ENCODE assay signal across 9 cellular contexts in the genomic region with DNA sequence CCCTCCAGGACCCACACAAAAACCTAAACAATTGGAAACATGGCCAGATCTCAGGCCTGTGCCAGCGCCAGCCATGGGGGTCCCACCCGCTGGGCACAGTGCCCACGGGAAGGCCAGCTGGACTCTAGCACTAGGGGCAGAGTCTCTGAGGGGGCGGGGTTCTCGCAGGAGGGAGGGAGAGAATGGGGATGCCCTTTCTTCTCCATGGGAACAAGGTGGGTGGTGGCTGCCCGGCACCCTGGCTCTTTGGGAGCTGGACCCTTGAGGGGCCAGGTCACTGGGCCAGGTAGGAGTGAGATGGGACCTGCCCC. TPM values are rescaled to one million over a fixed set of nuclear protein-coding genes. Genes with fewer than 3 reads are reported as not detected.
DNase-seq lines count a peak whose midpoint lies in the region; ATAC-seq and TF ChIP-seq lines count a peak whose summit lies in the region.
"Had no signal": no experiment of that assay in that cellular context is flagged by ENCODE, and none has a peak within 500 bp of the region (broad histone marks: within the 10 kb centered on the region; RNA-seq: fewer than 3 reads in every experiment).

No MANE protein-coding gene starts in this region.

- H3K79me2 ChIP-seq in DOHH2 (ENCODE audit: control insufficient read depth, low read length) (peaks cover 25% of the 10 kb centered on the region), PC-9 (ENCODE audit: low read depth) (no peaks in the 10 kb centered on the region)

- CTCF ChIA-PET in PC-9 (lab: Charles Lee): interaction anchor here (0.5 to 1.3 kb wide), 9 partner anchors 9 to 187 kb away, joined by 3 to 5 read pairs (median 4); no protein-coding TSS in a partner anchor

- H3K4me1 ChIP-seq in DOHH2 (ENCODE audit: control insufficient read depth, low read length) (peaks cover 57% of the 10 kb centered on the region), PC-9 (replicated peaks; ENCODE audit: insufficient read depth) (peaks cover 9% of the 10 kb centered on the region; the same call in 1 of the 2 replicates), subcutaneous abdominal adipose tissue (ENCODE audit: control insufficient read depth in 5 of 5, insufficient read depth in 5 of 5, low read length in 5 of 5) (peaks cover 2 to 82% (median 58%) of the 10 kb centered on the region in 5 donors)

- H4K20me1 ChIP-seq in DOHH2 (ENCODE audit: control insufficient read depth, insufficient read depth, low read depth, low read length): no peaks in the 10 kb centered on the region
- H4K20me1 ChIP-seq in PC-9 (ENCODE audit: insufficient read depth): no peaks in the 10 kb centered on the region

- H3K27me3 ChIP-seq in DOHH2 (ENCODE audit: control insufficient read depth, low read length): no peaks in the 10 kb centered on the region
- no peaks in the 10 kb centered on the region for H3K27me3 ChIP-seq in PC-9 (ENCODE audit: insufficient read depth, low read depth)
- no peaks in the 10 kb centered on the region for H3K27me3 ChIP-seq in subcutaneous abdominal adipose tissue (ENCODE audit: control insufficient read depth in 5 of 5, insufficient read depth in 4 of 5, low read length in 5 of 5)
- H3K27me3 ChIP-seq: ovary had no signal

- BruUV-seq in PC-9 (replicated peaks; lab: Mats Ljungman, UMichigan): no TSS peak

- peaks cover 7% of the 10 kb centered on the region for H3K36me3 ChIP-seq in DOHH2 (ENCODE audit: control insufficient read depth, low read length)
- H3K36me3 ChIP-seq in PC-9 (ENCODE audit: low read depth): no peaks in the 10 kb centered on the region
- H3K36me3 ChIP-seq in subcutaneous abdominal adipose tissue (ENCODE audit: control insufficient read depth in 5 of 5, insufficient read depth in 5 of 5, low read length in 5 of 5): peaks cover 0 to 19% (median 13%) of the 10 kb centered on the region in 5 donors
- H3K36me3 ChIP-seq: ovary, WERI-Rb-1 had no signal

- peak overlapping the region in 1 of 5 donors; percentile 24 for H3K9ac ChIP-seq in subcutaneous abdominal adipose tissue (ENCODE audit: low read length in 5 of 5)

- intact Hi-C loops in PC-9 (cut with micrococcal nuclease; ENCODE audit: unreplicated experiment): loop anchor here (2.0 kb wide), 1 partner anchor 109 kb away; no protein-coding TSS in a partner anchor
- intact Hi-C loops in left colon (cut with DNase I, micrococcal nuclease): loop anchor here (5.0 to 10.0 kb wide), 2 partner anchors 109 to 112 kb away; no protein-coding TSS in a partner anchor

- H3K9me3 ChIP-seq in DOHH2 (ENCODE audit: control insufficient read depth, insufficient read depth, low read length): no peaks in the 10 kb centered on the region
- H3K9me3 ChIP-seq in PC-9 (ENCODE audit: insufficient read depth, low read depth): no peaks in the 10 kb centered on the region
- H3K9me3 ChIP-seq in subcutaneous abdominal adipose tissue (ENCODE audit: control insufficient read depth in 5 of 5, low read length in 5 of 5): no peaks in the 10 kb centered on the region
- H3K9me3 ChIP-seq: ovary had no signal

- TF ChIP-seq CTCF in DOHH2 (IDR thresholded peaks at IDR 0.05; ENCODE audit: low read depth, low read length, poor library complexity, severe bottlenecking) (no peak), PC-9 (conservative IDR thresholded peaks at IDR 0.05) (no peak)

- ATAC-seq in left colon: peak; percentile 19

- H3K27ac ChIP-seq in DOHH2 (ENCODE audit: low read depth, low read length) (peak overlapping the region; percentile 87), PC-9 (no peak overlapping the region), subcutaneous abdominal adipose tissue (ENCODE audit: low read depth, low read length) (peak overlapping the region; percentile 76)
- H3K27ac ChIP-seq: WERI-Rb-1 had no signal

- H3K4me3 ChIP-seq in DOHH2 (ENCODE audit: low read length): peak overlapping the region; percentile 88; the same call in 1 of the 2 replicates
- no peak overlapping the region for H3K4me3 ChIP-seq in PC-9
- no peak overlapping the region for H3K4me3 ChIP-seq in subcutaneous abdominal adipose tissue (ENCODE audit: low read depth in 1 of 5, low read length in 5 of 5)
- H3K4me3 ChIP-seq: ovary had no signal

- DNase-seq in PC-9 (no peak), left colon (peak in 1 of 2 donors; percentile 48), HT-29 (ENCODE audit: low spot score) (no peak), pons (ENCODE audit: low spot score) (no peak), foreskin melanocyte (no peak)

- POLR2A ChIA-PET in PC-9 (lab: Charles Lee; ENCODE audit: unreplicated experiment): interaction anchor here (0.6 kb wide), 2 partner anchors 39 to 117 kb away, joined by 3 to 4 read pairs; no protein-coding TSS in a partner anchor

- H3K9me2 ChIP-seq in DOHH2 (replicated peaks; ENCODE audit: control insufficient read depth, low read length): no peaks in the 10 kb centered on the region
- no peaks in the 10 kb centered on the region for H3K9me2 ChIP-seq in PC-9 (ENCODE audit: insufficient read depth)

- H3K4me2 ChIP-seq in DOHH2 (ENCODE audit: low read length): peak overlapping the region; percentile 98
- H3K4me2 ChIP-seq in PC-9: 0 out of 2 replicates have a peak overlapping the region, but pooled peaks have one; percentile 13

- H2AFZ ChIP-seq in PC-9: no peak overlapping the region

- H3F3A ChIP-seq in DOHH2 (ENCODE audit: control insufficient read depth, insufficient read depth) (peaks cover 22% of the 10 kb centered on the region), PC-9 (ENCODE audit: insufficient read depth, low read depth) (peaks cover 5% of the 10 kb centered on the region; the same call in 1 of the 2 replicates)

RNA-seq across cellular contexts. Expression of a gene that starts 8.4 kb away (rescaled TPM):
- total RNA-seq in PC-9 (2021) (0.24 TPM in 1 of 2 replicates, not detected in the other), left colon (1 to 10 TPM; 2.0 to 4.5 TPM)
- 1.8 and 2.5 TPM in 2 replicates for total RNA-seq in HT-29 (2014; rRNA removed; shearing (Covaris generic))

RNA-seq across cellular contexts. Expression of a gene that starts 22.3 kb away (rescaled TPM):
- 44.1 and 51.1 TPM in 2 replicates for total RNA-seq in PC-9 (2021)
- total RNA-seq in left colon: 10 to 100 TPM; 22.0 to 23.6 TPM
- 52.8 and 59.8 TPM in 2 replicates for total RNA-seq in HT-29 (2014; rRNA removed; shearing (Covaris generic))

RNA-seq across cellular contexts. Expression of a gene that starts 23.8 kb away (rescaled TPM):
- total RNA-seq in PC-9 (2021) (101 and 133 TPM in 2 replicates), left colon (10 to 100 TPM; 56.1 to 67.2 TPM)
- 130 and 133 TPM in 2 replicates for total RNA-seq in HT-29 (2014; rRNA removed; shearing (Covaris generic))

RNA-seq across cellular contexts. Expression of a gene that starts 55.9 kb away (rescaled TPM):
- total RNA-seq in PC-9 (2021) (86.2 and 89.6 TPM in 2 replicates), left colon (10 to 100 TPM; 48.0 to 66.0 TPM)
- total RNA-seq in HT-29 (2014; rRNA removed; shearing (Covaris generic)): 86.0 and 102 TPM in 2 replicates

RNA-seq across cellular contexts. Expression of a gene that starts 56.0 kb away (rescaled TPM):
- total RNA-seq in PC-9 (2021) (72.7 and 95.5 TPM in 2 replicates), left colon (100 to 1,000 TPM; 116 to 155 TPM)
- total RNA-seq in HT-29 (2014; rRNA removed; shearing (Covaris generic)): 144 and 159 TPM in 2 replicates
